In genomic region chr5:9069650-9070049, GRCh38 we compare ENCODE assay signal across 24 cellular contexts.
DNase-seq lines count a peak whose midpoint lies in the region; ATAC-seq, FAIRE-seq and TF ChIP-seq lines count a peak whose summit lies in the region.
"Had no signal": no experiment of that assay in that cellular context is flagged by ENCODE, and none has a peak within 500 bp of the region (broad histone marks: within the 10 kb centered on the region; RNA-seq: fewer than 3 reads in every experiment).

No MANE protein-coding gene starts in this region.

- peak overlapping the region; percentile 72 for H3K27ac ChIP-seq in IMR-90 (ENCODE audit: insufficient read depth, low read length)
- H3K27ac ChIP-seq: 22Rv1, neutrophil, prostate gland, testis, vagina had no signal

- no peak overlapping the region for H2AK9ac ChIP-seq in IMR-90 (replicated peaks; ENCODE audit: low read depth, low read length, poor library complexity)

- H2BK5ac ChIP-seq in IMR-90 (ENCODE audit: low read depth, low read length, poor library complexity, severe bottlenecking): peak overlapping the region; percentile 14

- no CpG with 5 or more reads among the region's 6 CpGs for WGBS in IMR-90 (ENCODE audit: extremely low coverage in 2 of 2, insufficient read length in 1 of 2), 2 experiments

- H3K9me3 ChIP-seq in IMR-90 (ENCODE audit: control insufficient read depth, insufficient read depth, low read length): no peaks in the 10 kb centered on the region
- H3K9me3 ChIP-seq: neutrophil, prostate gland, testis, vagina had no signal

- CTCF ChIA-PET in IMR-90 (lab: Yijun Ruan, JAX): no interaction called here

- H3K4me3 ChIP-seq in IMR-90 (ENCODE audit: insufficient read depth, low read depth, low read length): no peak overlapping the region
- H3K4me3 ChIP-seq in kidney epithelial cell (ENCODE audit: low read depth, low read length): no peak overlapping the region
- H3K4me3 ChIP-seq: prostate gland, testis, vagina had no signal

- H3K79me1 ChIP-seq in IMR-90 (ENCODE audit: low read depth in 1 of 2, low read length in 2 of 2): 0 out of 4 replicates have a peak, but pooled peaks cover 3 to 5% of the 10 kb centered on the region in 2 experiments

- no peaks in the 10 kb centered on the region for H3K27me3 ChIP-seq in IMR-90 (ENCODE audit: control insufficient read depth, insufficient read depth, low read length)
- H3K27me3 ChIP-seq in kidney epithelial cell (ENCODE audit: control insufficient read depth, insufficient read depth, low read length): no peaks in the 10 kb centered on the region
- H3K27me3 ChIP-seq: testis, vagina had no signal

- H2BK120ac ChIP-seq in IMR-90 (ENCODE audit: low read depth, low read length): peak overlapping the region; percentile 50

- dilution Hi-C loops in IMR-90 (cut with HindIII; ENCODE audit: low sequenced_read_pairs, unreplicated experiment): no loop called here

- peak overlapping the region; percentile 5; the same call in 1 of the 2 replicates for H4K5ac ChIP-seq in IMR-90 (ENCODE audit: low read depth, low read length)

- H3K4ac ChIP-seq in IMR-90 (ENCODE audit: low read depth, low read length): peak overlapping the region; percentile 64

- TF ChIP-seq RAD21 in IMR-90 (IDR thresholded peaks at IDR 0.05; ENCODE audit: low read length): no peak

- no peak for TF ChIP-seq POLR2A in IMR-90 (IDR thresholded peaks at IDR 0.05; ENCODE audit: low read depth, low read length)

- H2AFZ ChIP-seq in IMR-90 (replicated peaks; ENCODE audit: low read length, poor library complexity): no peak overlapping the region

- H3K56ac ChIP-seq in IMR-90 (ENCODE audit: extremely low read depth, insufficient read depth, low read length): no peak overlapping the region

- in situ Hi-C loops in ACHN (cut with HindIII; ENCODE audit: low pct_ligation_motif_present, low pct_unique_long_range_greater_than_20kb, low sequenced_read_pairs): no loop called here
- in situ Hi-C loops in IMR-90 (cut with MboI; ENCODE audit: low sequenced_read_pairs): loop anchor here (25.0 kb wide), 1 partner anchor 1182 kb away; no protein-coding TSS in a partner anchor

- peak; percentile 76 for FAIRE-seq in endometrium (lab: Jason Lieb, UNC)
- FAIRE-seq: H54 had no signal

- H3K23ac ChIP-seq in IMR-90 (ENCODE audit: low read depth, low read length): no peak overlapping the region

- H3K9ac ChIP-seq in IMR-90 (ENCODE audit: low read depth, low read length): no peak overlapping the region

- peaks cover 2% of the 10 kb centered on the region; the same call in 1 of the 2 replicates for H3K9me1 ChIP-seq in IMR-90 (ENCODE audit: insufficient read depth, low read length)

- H2AK5ac ChIP-seq in IMR-90 (ENCODE audit: low read depth, low read length): peak overlapping the region; percentile 59; the same call in 1 of the 2 replicates

- H3K36me3 ChIP-seq in IMR-90 (ENCODE audit: control insufficient read depth, insufficient read depth, low read length) (peaks cover 6% of the 10 kb centered on the region; the same call in 1 of the 2 replicates), kidney epithelial cell (ENCODE audit: control insufficient read depth, insufficient read depth, low read length) (no peaks in the 10 kb centered on the region)
- H3K36me3 ChIP-seq: neutrophil, prostate gland, vagina had no signal

- H4K8ac ChIP-seq in IMR-90 (ENCODE audit: low read depth in 2 of 2, low read length in 2 of 2): peak overlapping the region in 1 of 2 experiments; percentile 41; a peak in 2 of 4 replicates

- 0 out of 2 replicates have a peak overlapping the region, but pooled peaks have one; percentile 8 for H3K14ac ChIP-seq in IMR-90 (replicated peaks; ENCODE audit: low read depth, low read length)

- no peaks in the 10 kb centered on the region for H4K20me1 ChIP-seq in IMR-90 (ENCODE audit: insufficient read depth, low read length)

- peak; percentile 94 for ATAC-seq in IMR-90 (ENCODE audit: low read depth)
- ATAC-seq in activated CD4-positive, CD25-positive, alpha-beta regulatory T cell treated with anti-CD3 and anti-CD28 coated beads, Interleukin-2, amount 50 U/mL, for 24 hours: no peak
- ATAC-seq in GM18861 (IDR thresholded peaks at IDR 0.05; ENCODE audit: unreplicated experiment): no peak
- ATAC-seq: left cardiac atrium had no signal

- H2BK20ac ChIP-seq in IMR-90 (ENCODE audit: low read depth, low read length): peak overlapping the region; percentile 12; the same call in 1 of the 2 replicates

- peak overlapping the region; percentile 67 for H4K91ac ChIP-seq in IMR-90 (ENCODE audit: insufficient read depth, low read depth, low read length)

- H3K4me1 ChIP-seq in IMR-90 (ENCODE audit: control insufficient read depth, insufficient read depth, low read length): peaks cover 7% of the 10 kb centered on the region
- H3K4me1 ChIP-seq: prostate gland, testis, vagina had no signal

- BruUV-seq in IMR-90 (replicated peaks; lab: Mats Ljungman, UMichigan): no TSS peak

- H3K18ac ChIP-seq in IMR-90 (ENCODE audit: low read depth, low read length): peak overlapping the region; percentile 7

- intact Hi-C loops in IMR-90 (cut with micrococcal nuclease): loop anchor here (10.0 kb wide), 1 partner anchor 475 kb away; the partner anchor contains the start of gene SEMA5A

- no peak overlapping the region for H3K4me2 ChIP-seq in IMR-90 (ENCODE audit: low read depth, low read length)

- H2BK15ac ChIP-seq in IMR-90 (ENCODE audit: low read depth, low read length): peak overlapping the region; percentile 12; the same call in 1 of the 3 replicates

- DNase-seq in ACHN (peak; percentile 84), IMR-90 (peak; percentile 93), kidney epithelial cell (ENCODE audit: low read depth) (peak; percentile 84), nucleus accumbens (lab: John Stamatoyannopoulos, UW) (no peak), superior temporal gyrus (ENCODE audit: extremely low spot score) (no peak)
- DNase-seq: activated effector memory CD4-positive, alpha-beta T cell treated with Interleukin-2 at 50 U/mL for 16 hours; activated naive CD8-positive, alpha-beta T cell treated with anti-CD3 and anti-CD28 coated beads for 36 hours; activated T-cell treated with anti-CD3 and anti-CD28 coated beads for 4 hours; GDM1; left cardiac atrium; NCI-H1092; NCI-H187; RPMI8226; stimulated activated CD4-positive, alpha-beta T cell treated with anti-CD3 and anti-CD28 coated beads, Interleukin-15, amount 100 ng/mL, for 24 hours; stimulated activated naive CD4-positive, alpha-beta T cell treated with Interleukin-2 at 50 U/mL for 16 hours; testis had no signal

- TF ChIP-seq CTCF in IMR-90 (conservative IDR thresholded peaks at IDR 0.05; ENCODE audit: low read depth, low read length) (no peak), kidney epithelial cell (IDR thresholded peaks at IDR 0.05; ENCODE audit: insufficient read depth, low read length, poor library complexity, severe bottlenecking) (no peak)

- POLR2A ChIA-PET in IMR-90 (lab: Charles Lee; ENCODE audit: unreplicated experiment): no interaction called here

TF ChIP-seq in IMR-90, 13 proteins besides CTCF, POLR2A, EP300 and RAD21:
- no peak for TF ChIP-seq FOS (IDR thresholded peaks at IDR 0.05; ENCODE audit: low read depth, low read length)
- no peak for TF ChIP-seq RCOR1 (IDR thresholded peaks at IDR 0.05; ENCODE audit: insufficient replicate concordance, low read length)
- TF ChIP-seq USF2 (IDR thresholded peaks at IDR 0.05; ENCODE audit: low read depth, low read length): peak; percentile 65
- peak; percentile 24; the same call in 1 of the 2 replicates for TF ChIP-seq BHLHE40 (IDR thresholded peaks at IDR 0.05; ENCODE audit: low read depth, low read length)
- no peak for TF ChIP-seq NFE2L2 (IDR thresholded peaks at IDR 0.05; ENCODE audit: low read depth, low read length)
- no peak for TF ChIP-seq MXI1 (IDR thresholded peaks at IDR 0.05; ENCODE audit: borderline replicate concordance, low read depth, low read length)
- no peak for TF ChIP-seq MAZ (IDR thresholded peaks at IDR 0.05; ENCODE audit: borderline replicate concordance, low read depth, low read length)
- no peak for TF ChIP-seq CEBPB (IDR thresholded peaks at IDR 0.05; ENCODE audit: low read depth, low read length)
- TF ChIP-seq CHD1 (IDR thresholded peaks at IDR 0.05; ENCODE audit: low read depth, low read length): no peak
TF ChIP-seq in IMR-90: peak in this region for 2.

Comparison
In these comparisons a context has a peak if more than half of its experiments do, and no peak if none do; other contexts are left out.
1. DNase-seq: peak in ACHN (single experiment), IMR-90 (single experiment) and kidney epithelial cell (single experiment); none in nucleus accumbens (0 of 56) and superior temporal gyrus (single experiment).